In the genomic region with DNA sequence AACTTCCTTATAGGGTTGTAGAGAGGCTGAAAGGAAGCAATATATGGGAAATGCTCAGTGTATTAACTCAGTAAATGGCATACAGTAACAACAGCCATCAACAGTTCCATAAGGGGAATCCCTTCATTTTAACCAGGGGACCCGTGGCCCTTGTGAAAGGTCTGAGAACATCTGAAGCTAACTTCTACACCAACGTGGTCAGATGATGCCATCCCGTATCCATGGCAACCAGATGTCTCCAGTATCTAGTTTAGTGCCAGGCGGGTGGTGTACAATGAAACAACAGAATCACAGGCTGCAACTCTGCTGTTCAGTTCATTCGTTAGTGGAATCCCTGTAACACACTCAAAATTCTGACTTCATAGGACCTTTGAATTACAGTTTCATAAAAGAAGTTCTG, we compare ENCODE assay signal across 15 cellular contexts.
DNase-seq lines count a peak whose midpoint lies in the region; ATAC-seq and TF ChIP-seq lines count a peak whose summit lies in the region.
"Had no signal": no experiment of that assay in that cellular context is flagged by ENCODE, and none has a peak within 500 bp of the region (broad histone marks: within the 10 kb centered on the region; RNA-seq: fewer than 3 reads in every experiment).

No MANE protein-coding gene starts in this region.

- no peak overlapping the region for H3K4me3 Mint-ChIP-seq in activated naive CD8-positive, alpha-beta T cell treated with anti-CD3 and anti-CD28 coated beads, Interleukin-2, amount 50 U/mL, for 24 hours
- H3K4me3 Mint-ChIP-seq in activated naive CD8-positive, alpha-beta T cell treated with anti-CD3 and anti-CD28 coated beads for 36 hours, result no peak overlapping the region
- H3K4me3 Mint-ChIP-seq: T-helper 1 cell treated with Interleukin-12 subunit alpha and Interleukin-12 subunit beta and Interleukin-4 antibody, amounts not matched to agents 30 μg/mL and 1 μg/mL, for 36 hours had no signal

- no peaks in the 10 kb centered on the region for H3K27me3 Mint-ChIP-seq in activated naive CD8-positive, alpha-beta T cell treated with anti-CD3 and anti-CD28 coated beads, Interleukin-2, amount 50 U/mL, for 24 hours
- H3K27me3 Mint-ChIP-seq in activated naive CD8-positive, alpha-beta T cell treated with anti-CD3 and anti-CD28 coated beads for 36 hours, result no peaks in the 10 kb centered on the region

- H3K4me3 ChIP-seq in suprapubic skin, result no peak overlapping the region
- H3K4me3 ChIP-seq: MG63 had no signal

- no peaks in the 10 kb centered on the region for H3K36me3 ChIP-seq in suprapubic skin
- H3K36me3 ChIP-seq: brain microvascular endothelial cell, MG63 had no signal

- TF ChIP-seq EP300 in suprapubic skin (IDR thresholded peaks at IDR 0.05), result no peak

- no peak overlapping the region for H3K27ac Mint-ChIP-seq in activated naive CD8-positive, alpha-beta T cell treated with anti-CD3 and anti-CD28 coated beads, Interleukin-2, amount 50 U/mL, for 24 hours
- no peak overlapping the region for H3K27ac Mint-ChIP-seq in activated naive CD8-positive, alpha-beta T cell treated with anti-CD3 and anti-CD28 coated beads for 36 hours
- H3K27ac Mint-ChIP-seq: T-helper 1 cell treated with Interleukin-12 subunit alpha and Interleukin-12 subunit beta and Interleukin-4 antibody, amounts not matched to agents 30 μg/mL and 1 μg/mL, for 36 hours had no signal

- TF ChIP-seq POLR2A in suprapubic skin (IDR thresholded peaks at IDR 0.05), result no peak

- TF ChIP-seq CTCF in suprapubic skin (IDR thresholded peaks at IDR 0.05), result no peak

- H3K9me3 ChIP-seq in suprapubic skin, result no peaks in the 10 kb centered on the region
- H3K9me3 ChIP-seq: MG63 had no signal

- H3K4me1 Mint-ChIP-seq in activated naive CD8-positive, alpha-beta T cell treated with anti-CD3 and anti-CD28 coated beads, Interleukin-2, amount 50 U/mL, for 24 hours, result peaks cover 32% of the 10 kb centered on the region
- H3K4me1 Mint-ChIP-seq in activated naive CD8-positive, alpha-beta T cell treated with anti-CD3 and anti-CD28 coated beads for 36 hours, result peaks cover 10% of the 10 kb centered on the region

- WGBS in suprapubic skin, result 78% methylated on average over 5 of the region's 5 CpGs

- DNase-seq in activated naive CD8-positive, alpha-beta T cell treated with anti-CD3 and anti-CD28 coated beads, Interleukin-2, amount 50 U/mL, for 24 hours, result peak; percentile 50
- DNase-seq in activated naive CD8-positive, alpha-beta T cell treated with anti-CD3 and anti-CD28 coated beads for 36 hours, result no peak
- DNase-seq in SK-MEL-5 (ENCODE audit: low read depth, low spot score) (peak; percentile 43), left colon (peak in 1 of 2 donors; percentile 13), suprapubic skin (ENCODE audit: low spot score in 2 of 2) (peak; percentile 8 to 38)
- DNase-seq in activated CD8-positive, alpha-beta memory T cell treated with anti-CD3 and anti-CD28 coated beads, Interleukin-2, amount 50 U/mL, for 48 hours, result no peak
- DNase-seq in activated effector memory CD4-positive, alpha-beta T cell treated with anti-CD3 and anti-CD28 coated beads, Interleukin-2, amount 50 U/mL, for 16 hours, result no peak
- DNase-seq: brain microvascular endothelial cell; effector memory CD4-positive, alpha-beta T cell; islet precursor cell; MG63; NCI-H2227 treated with DMSO at 0.1 percent for 48 hours had no signal

- no peaks in the 10 kb centered on the region for H3K27me3 ChIP-seq in suprapubic skin
- H3K27me3 ChIP-seq: brain microvascular endothelial cell, MG63 had no signal

- in situ Hi-C loops in SK-MEL-5 (cut with HindIII; ENCODE audit: low pct_unique_long_range_greater_than_20kb, low sequenced_read_pairs), result no loop called here

- peak; percentile 86 for ATAC-seq in activated naive CD8-positive, alpha-beta T cell treated with anti-CD3 and anti-CD28 coated beads, Interleukin-2, amount 50 U/mL, for 24 hours
- ATAC-seq in left colon (peak; percentile 29), HG02763 (IDR thresholded peaks at IDR 0.05; ENCODE audit: unreplicated experiment) (no peak)

- no peaks in the 10 kb centered on the region for H3K36me3 Mint-ChIP-seq in activated naive CD8-positive, alpha-beta T cell treated with anti-CD3 and anti-CD28 coated beads, Interleukin-2, amount 50 U/mL, for 24 hours (ENCODE audit: low read depth)
- no peaks in the 10 kb centered on the region for H3K36me3 Mint-ChIP-seq in activated naive CD8-positive, alpha-beta T cell treated with anti-CD3 and anti-CD28 coated beads for 36 hours

- peaks cover 5% of the 10 kb centered on the region for H3K4me1 ChIP-seq in suprapubic skin

- no peaks in the 10 kb centered on the region for H3K9me3 Mint-ChIP-seq in activated naive CD8-positive, alpha-beta T cell treated with anti-CD3 and anti-CD28 coated beads, Interleukin-2, amount 50 U/mL, for 24 hours
- H3K9me3 Mint-ChIP-seq in activated naive CD8-positive, alpha-beta T cell treated with anti-CD3 and anti-CD28 coated beads for 36 hours, result no peaks in the 10 kb centered on the region
- H3K9me3 Mint-ChIP-seq: T-helper 1 cell treated with Interleukin-12 subunit alpha and Interleukin-12 subunit beta and Interleukin-4 antibody, amounts not matched to agents 30 μg/mL and 1 μg/mL, for 36 hours had no signal

- intact Hi-C loops in left colon (cut with DNase I, micrococcal nuclease), result no loop called here

- no peak overlapping the region for H3K27ac ChIP-seq in suprapubic skin
- H3K27ac ChIP-seq: brain microvascular endothelial cell, C4-2B had no signal

Comparison
In these comparisons a context has a peak if more than half of its experiments do, and no peak if none do; other contexts are left out.
1. DNase-seq: peak in activated naive CD8-positive, alpha-beta T cell treated with anti-CD3 and anti-CD28 coated beads, Interleukin-2, amount 50 U/mL, for 24 hours (single experiment), SK-MEL-5 (single experiment) and suprapubic skin (2 of 2); none in activated naive CD8-positive, alpha-beta T cell treated with anti-CD3 and anti-CD28 coated beads for 36 hours (single experiment), activated CD8-positive, alpha-beta memory T cell treated with anti-CD3 and anti-CD28 coated beads, Interleukin-2, amount 50 U/mL, for 48 hours (single experiment) and activated effector memory CD4-positive, alpha-beta T cell treated with anti-CD3 and anti-CD28 coated beads, Interleukin-2, amount 50 U/mL, for 16 hours (single experiment).